15 cellular contexts compared by ENCODE assay signal in the genomic region with DNA sequence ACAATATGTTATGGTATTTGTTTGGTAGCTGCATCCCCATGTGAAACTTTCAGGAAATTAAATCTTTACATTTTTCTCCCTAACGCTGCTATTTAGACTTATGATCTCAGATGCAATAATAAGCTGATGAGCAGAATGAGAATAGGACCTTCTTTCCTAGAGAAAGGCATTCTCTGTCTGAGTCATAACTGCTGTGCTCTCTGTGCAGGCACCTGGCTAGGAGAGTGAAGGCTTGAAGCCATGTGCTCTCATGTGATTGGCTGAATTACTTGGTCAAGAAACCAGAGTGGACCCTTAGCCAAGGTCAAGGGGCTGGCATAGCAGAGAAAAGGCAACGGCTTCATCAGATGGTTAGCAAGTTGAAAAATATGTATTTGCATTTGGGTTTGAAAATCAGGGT.
A peak's percentile ranks its signal among the peaks of the same experiment; 100 is the strongest.
DNase-seq lines count a peak whose midpoint lies in the region; ATAC-seq, FAIRE-seq and TF ChIP-seq lines count a peak whose summit lies in the region.
"Had no signal": no experiment of that assay in that cellular context is flagged by ENCODE, and none has a peak within 500 bp of the region (broad histone marks: within the 10 kb centered on the region; RNA-seq: fewer than 3 reads in every experiment).

No MANE protein-coding gene starts in this region.

- FAIRE-seq in keratinocyte (lab: Jason Lieb, UNC): peak; percentile 86
- FAIRE-seq: islet of Langerhans had no signal

- H4K20me1 ChIP-seq in GM23248 (ENCODE audit: insufficient read depth) (no peaks in the 10 kb centered on the region), keratinocyte (ENCODE audit: control insufficient read depth, extremely low read depth, insufficient read depth, low read length) (no peaks in the 10 kb centered on the region)

- H3K9me3 ChIP-seq in GM23248 (ENCODE audit: low read depth) (no peaks in the 10 kb centered on the region), keratinocyte (ENCODE audit: control insufficient read depth, low read depth, low read length) (no peaks in the 10 kb centered on the region)
- H3K9me3 ChIP-seq: uterus had no signal

- TF ChIP-seq CTCF in keratinocyte (optimal IDR thresholded peaks at IDR 0.05 in 1 of 3, IDR thresholded peaks at IDR 0.05 in 1 of 3, conservative IDR thresholded peaks at IDR 0.05 in 1 of 3; ENCODE audit: extremely low read depth in 1 of 3, insufficient read depth in 2 of 3, low read length in 3 of 3): no peak

- H3K4me2 ChIP-seq in GM23248 (ENCODE audit: unreplicated experiment) (no peak overlapping the region), keratinocyte (ENCODE audit: control insufficient read depth, extremely low read depth, insufficient read depth, low read depth, low read length) (no peak overlapping the region)
- H3K4me2 ChIP-seq: neural progenitor cell had no signal

- 75% methylated on average over 2 of the region's 2 CpGs for WGBS in GM23248 (ENCODE audit: low coverage in 1 of 2, low lambda C conversion rate in 2 of 2, missing lambda C conversion rate in 2 of 2), 2 experiments

- dilution Hi-C loops in keratinocyte (cut with MboI; ENCODE audit: extremely low pct_ligation_motif_present, low sequenced_read_pairs): no loop called here

- H3K27ac ChIP-seq in GM23248: no peak overlapping the region
- peak overlapping the region; percentile 15 for H3K27ac ChIP-seq in keratinocyte (ENCODE audit: control insufficient read depth, insufficient read depth, low read length)
- H3K27ac ChIP-seq: cardiac muscle cell, neural progenitor cell, uterus had no signal

- H3F3A ChIP-seq in GM23248 (ENCODE audit: insufficient read depth): peaks cover 31% of the 10 kb centered on the region

- H3K79me2 ChIP-seq in GM23248 (ENCODE audit: insufficient read depth): no peaks in the 10 kb centered on the region
- no peaks in the 10 kb centered on the region for H3K79me2 ChIP-seq in keratinocyte (ENCODE audit: control insufficient read depth, insufficient read depth, low read length)

- H2AFZ ChIP-seq in GM23248 (no peak overlapping the region), keratinocyte (ENCODE audit: control insufficient read depth, low read length) (no peak overlapping the region)
- H2AFZ ChIP-seq: neural progenitor cell had no signal

- DNase-seq in EL (peak; percentile 32), GM23248 (peak; percentile 23), amniotic epithelial cell (ENCODE audit: low read depth) (peak; percentile 35), keratinocyte (ENCODE audit: low read depth, low spot score) (no peak), mucosa of gallbladder (ENCODE audit: low spot score) (no peak), ecto neural progenitor cell (ENCODE audit: low spot score) (no peak)
- DNase-seq: activated CD8-positive, alpha-beta memory T cell treated with anti-CD3 and anti-CD28 coated beads for 24 hours; effector memory CD4-positive, alpha-beta T cell; stimulated activated CD8-positive, alpha-beta memory T cell treated with anti-CD3 and anti-CD28 coated beads, Interleukin-4, amount 100 ng/mL, for 48 hours; uterus had no signal

- in situ Hi-C loops in GM23248 (cut with MboI): no loop called here

- H3K4me3 ChIP-seq in GM23248: no peak overlapping the region
- no peak overlapping the region for H3K4me3 ChIP-seq in keratinocyte (ENCODE audit: control insufficient read depth in 2 of 3, extremely low read depth in 1 of 3, insufficient read depth in 2 of 3, low read depth in 1 of 3, low read length in 3 of 3)
- H3K4me3 ChIP-seq: cardiac muscle cell, neural progenitor cell, uterus had no signal

- H3K4me1 ChIP-seq in GM23248 (ENCODE audit: insufficient read depth) (peaks cover 48% of the 10 kb centered on the region), keratinocyte (ENCODE audit: control insufficient read depth, extremely low read depth, insufficient read depth, low read length) (peaks cover 69% of the 10 kb centered on the region)
- H3K4me1 ChIP-seq: neural progenitor cell had no signal

- H3K9me1 ChIP-seq in keratinocyte (ENCODE audit: control insufficient read depth, extremely low read depth, insufficient read depth, low read length): no peaks in the 10 kb centered on the region

- H3K36me3 ChIP-seq in GM23248 (ENCODE audit: low read depth) (no peaks in the 10 kb centered on the region), keratinocyte (ENCODE audit: control insufficient read depth in 2 of 2, extremely low read depth in 1 of 2, insufficient read depth in 2 of 2, low read length in 2 of 2) (no peaks in the 10 kb centered on the region)
- H3K36me3 ChIP-seq: cardiac muscle cell, neural progenitor cell, uterus had no signal

- no peak overlapping the region for H3K9ac ChIP-seq in GM23248
- H3K9ac ChIP-seq in keratinocyte (ENCODE audit: control insufficient read depth, extremely low read depth, insufficient read depth, low read length): no peak overlapping the region
- H3K9ac ChIP-seq: neural progenitor cell had no signal

- no peaks in the 10 kb centered on the region for H3K9me2 ChIP-seq in GM23248 (ENCODE audit: insufficient read depth)

- no peak for ATAC-seq in HG02642 (IDR thresholded peaks at IDR 0.05; ENCODE audit: poor library complexity, unreplicated experiment)
- no peak for ATAC-seq in HG03442 (IDR thresholded peaks at IDR 0.05; ENCODE audit: unreplicated experiment)

- H3K27me3 ChIP-seq in GM23248 (replicated peaks; ENCODE audit: insufficient read depth) (no peaks in the 10 kb centered on the region), keratinocyte (ENCODE audit: control insufficient read depth, extremely low read depth, insufficient read depth, low read length) (no peaks in the 10 kb centered on the region)
- H3K27me3 ChIP-seq: cardiac muscle cell, neural progenitor cell, uterus had no signal

Comparison
In these comparisons a context has a peak if more than half of its experiments do, and no peak if none do; other contexts are left out.
1. DNase-seq: peak in EL (single experiment), GM23248 (single experiment) and amniotic epithelial cell (single experiment); none in keratinocyte (single experiment), mucosa of gallbladder (single experiment) and ecto neural progenitor cell (single experiment).